ENCODE assay signal across 10 cellular contexts in the genomic region with DNA sequence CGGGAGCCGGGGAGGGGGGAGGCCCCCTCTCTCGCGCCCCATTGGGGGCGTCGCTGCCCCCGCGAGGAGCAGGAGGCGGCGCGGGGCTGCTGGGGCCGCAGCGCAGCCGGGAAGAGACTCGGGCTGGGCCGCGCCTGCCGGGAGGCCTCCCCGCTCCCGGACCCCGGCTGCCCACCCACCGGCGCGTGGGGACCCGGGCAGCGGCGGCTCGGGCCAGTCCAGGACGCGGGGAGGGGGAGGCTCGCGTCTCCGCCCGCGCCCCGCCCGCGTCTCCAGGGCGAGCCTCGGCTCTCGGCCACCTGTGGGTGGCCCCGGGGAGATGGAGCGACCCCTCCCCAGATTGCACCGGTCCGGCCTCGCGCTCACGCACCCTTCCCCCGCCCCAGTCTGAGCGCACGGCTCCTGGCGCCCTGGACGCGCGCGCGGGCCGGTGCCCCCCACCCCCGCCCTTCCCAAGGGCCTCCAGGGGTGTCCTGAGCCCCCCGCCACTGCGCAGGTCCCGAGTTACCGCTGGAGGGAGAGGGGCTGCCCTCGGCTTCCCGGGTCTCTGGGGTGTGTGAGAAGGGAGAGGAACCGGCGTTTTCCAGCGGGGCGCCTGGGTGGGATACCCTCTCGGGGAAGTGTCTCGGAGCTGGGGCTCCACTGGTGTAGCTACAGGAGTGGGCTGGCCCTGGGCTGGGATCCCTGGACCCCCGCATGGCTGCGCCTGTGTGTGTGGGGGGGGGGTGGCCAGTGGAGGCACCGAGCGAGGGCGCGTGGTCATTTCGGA. TPM values are rescaled to one million over a fixed set of nuclear protein-coding genes. Genes with fewer than 3 reads are reported as not detected.
DNase-seq lines count a peak whose midpoint lies in the region; ATAC-seq and TF ChIP-seq lines count a peak whose summit lies in the region.
"Had no signal": no experiment of that assay in that cellular context is flagged by ENCODE, and none has a peak within 500 bp of the region (broad histone marks: within the 10 kb centered on the region; RNA-seq: fewer than 3 reads in every experiment).

No MANE protein-coding gene starts in this region.

- H3K4me1 ChIP-seq in HUES64 (ENCODE audit: insufficient read depth, low read length) (0 out of 2 replicates have a peak, but pooled peaks cover 4% of the 10 kb centered on the region), left lung (peaks cover 3 to 18% of the 10 kb centered on the region in 2 donors), spleen (peaks cover 2 to 39% (median 19%) of the 10 kb centered on the region in 6 donors)

- H3K36me3 Mint-ChIP-seq in activated T-helper 17 cell treated with anti-CD3 and anti-CD28 coated beads, Interleukin-2, amount 50 U/mL, for 72 hours (ENCODE audit: low read depth) = no peaks in the 10 kb centered on the region

- intact Hi-C loops in left lung (cut with DNase I) = no loop called here
- intact Hi-C loops in spleen (cut with DNase I; ENCODE audit: low total_unique reads) = no loop called here

- no peaks in the 10 kb centered on the region for H3K4me1 Mint-ChIP-seq in activated T-helper 17 cell treated with anti-CD3 and anti-CD28 coated beads, Interleukin-2, amount 50 U/mL, for 72 hours

- peak overlapping the region; percentile 31; the same call in 1 of the 2 replicates for H3K9ac ChIP-seq in HUES64 (ENCODE audit: low read depth, low read length)

- peak overlapping the region; percentile 59 for H3K4me3 ChIP-seq in HUES64 (ENCODE audit: low read length)
- H3K4me3 ChIP-seq in left lung = peak overlapping the region; percentile 40 to 47
- H3K4me3 ChIP-seq in spleen = peak overlapping the region; percentile 25 to 74 (median 46)
- peak overlapping the region in 1 of 2 donors; percentile 51 for H3K4me3 ChIP-seq in foreskin fibroblast (ENCODE audit: low read depth in 1 of 2, low read length in 2 of 2)

- H3K4me3 Mint-ChIP-seq in activated T-helper 17 cell treated with anti-CD3 and anti-CD28 coated beads, Interleukin-2, amount 50 U/mL, for 72 hours = no peak overlapping the region

- H3K27ac ChIP-seq in HUES64 (ENCODE audit: low read depth, low read length) (no peak overlapping the region), cingulate gyrus (ENCODE audit: low read depth, low read length) (peak overlapping the region; percentile 79), left lung (peak overlapping the region; percentile 63 to 67), spleen (peak overlapping the region in 7 of 8 donors; percentile 53 to 83 (median 72))

- ATAC-seq in left lung (peak; percentile 4), HG02588 (IDR thresholded peaks at IDR 0.05; ENCODE audit: unreplicated experiment) (no peak)
- ATAC-seq in activated T-helper 17 cell treated with anti-CD3 and anti-CD28 coated beads, Interleukin-2, amount 50 U/mL, for 72 hours (replicated peaks) = no peak

- peaks cover 8% of the 10 kb centered on the region; the same call in 1 of the 2 replicates for H3K27me3 ChIP-seq in HUES64 (ENCODE audit: insufficient read depth, low read length)
- H3K27me3 ChIP-seq in left lung = peaks cover 7 to 29% of the 10 kb centered on the region in 2 donors
- H3K27me3 ChIP-seq in spleen (replicated peaks in 1 of 7) = peaks cover 0 to 54% (median 21%) of the 10 kb centered on the region in 7 donors

- TF ChIP-seq CTCF in left lung (IDR thresholded peaks at IDR 0.05) = no peak
- no peak for TF ChIP-seq CTCF in spleen (IDR thresholded peaks at IDR 0.05 in 8 of 11, conservative IDR thresholded peaks at IDR 0.05 in 3 of 11)
- TF ChIP-seq CTCF in foreskin fibroblast (IDR thresholded peaks at IDR 0.05; ENCODE audit: low read depth, low read length) = no peak

- 7% methylated on average over 78 of the region's 78 CpGs for WGBS in HUES64
- WGBS in spleen, 5 donors = 5 to 28% (median 9%) methylated on average over 12 to 78 of the region's 78 CpGs

- peaks cover 5% of the 10 kb centered on the region for H3K27me3 Mint-ChIP-seq in activated T-helper 17 cell treated with anti-CD3 and anti-CD28 coated beads, Interleukin-2, amount 50 U/mL, for 72 hours

- no peaks in the 10 kb centered on the region for H3K36me3 ChIP-seq in HUES64 (ENCODE audit: insufficient read depth, low read length)
- H3K36me3 ChIP-seq in left lung = no peaks in the 10 kb centered on the region
- H3K36me3 ChIP-seq in spleen = no peaks in the 10 kb centered on the region

- TF ChIP-seq POLR2A in spleen (IDR thresholded peaks at IDR 0.05) = no peak

- DNase-seq in left lung (no peak), spleen (no peak), SIG-M5 treated with dmso at 0.1 percent for 504 hours (lab: John Stamatoyannopoulos, UW; ENCODE audit: unreplicated experiment) (no peak), foreskin fibroblast (no peak)

- no peaks in the 10 kb centered on the region for H3K9me3 Mint-ChIP-seq in activated T-helper 17 cell treated with anti-CD3 and anti-CD28 coated beads, Interleukin-2, amount 50 U/mL, for 72 hours

- H3K27ac Mint-ChIP-seq in activated T-helper 17 cell treated with anti-CD3 and anti-CD28 coated beads, Interleukin-2, amount 50 U/mL, for 72 hours = no peak overlapping the region

- H3K9me3 ChIP-seq in HUES64 (ENCODE audit: insufficient read depth, low read depth, low read length) (no peaks in the 10 kb centered on the region), left lung (no peaks in the 10 kb centered on the region), spleen (peaks cover 0 to 8% (median 0%) of the 10 kb centered on the region in 8 donors)

RNA-seq across cellular contexts. Expression of a gene that starts 0.6 kb away (rescaled TPM):
- polyA plus RNA-seq in HUES64 (2013, experiment 1 of 2) = 11.1 TPM
- 19.3 TPM for polyA plus RNA-seq in HUES64 (2013, experiment 2 of 2)
- 10 to 100 TPM; 30.2 to 33.0 TPM for total RNA-seq in left lung
- total RNA-seq in spleen = 10 to 100 TPM; 19.9 to 80.1 (median 30.0) TPM
- 10 to 100 TPM in 1 of 3 donors, 1 to 10 TPM in 2; 6.0 to 24.1 (median 7.0) TPM for polyA plus RNA-seq in spleen
- total RNA-seq in activated T-helper 17 cell treated with anti-CD3 and anti-CD28 coated beads, Interleukin-2, amount 50 U/mL, for 72 hours = under 1 TPM in 1 of 2 donors, not detected in 1; 0.26 TPM

RNA-seq across cellular contexts. Expression of a gene that starts 14.1 kb away (rescaled TPM):
- polyA plus RNA-seq in HUES64 (2013, experiment 1 of 2) = not detected
- not detected for polyA plus RNA-seq in HUES64 (2013, experiment 2 of 2)
- total RNA-seq in left lung (not detected), spleen (1 to 10 TPM in 2 of 7 donors, under 1 TPM in 3, not detected in 2; 0.46 to 2.5 (median 0.60) TPM)
- under 1 TPM; 0.24 to 0.70 (median 0.27) TPM for polyA plus RNA-seq in spleen
- not detected for total RNA-seq in activated T-helper 17 cell treated with anti-CD3 and anti-CD28 coated beads, Interleukin-2, amount 50 U/mL, for 72 hours
- total RNA-seq: cerebellum, Daoy had no signal

RNA-seq across cellular contexts. Expression of a gene that starts 33.2 kb away (rescaled TPM):
- 5.0 TPM for polyA plus RNA-seq in HUES64 (2013, experiment 1 of 2)
- 5.1 TPM for polyA plus RNA-seq in HUES64 (2013, experiment 2 of 2)
- total RNA-seq in left lung (100 to 1,000 TPM in 1 of 2 donors, 10 to 100 TPM in 1; 94.8 to 145 TPM), spleen (10 to 100 TPM; 11.5 to 43.4 (median 16.6) TPM)
- 10 to 100 TPM in 2 of 3 donors, 1 to 10 TPM in 1; 5.6 to 31.2 (median 10.9) TPM for polyA plus RNA-seq in spleen
- total RNA-seq in activated T-helper 17 cell treated with anti-CD3 and anti-CD28 coated beads, Interleukin-2, amount 50 U/mL, for 72 hours = 1 to 10 TPM; 7.0 to 9.1 TPM

RNA-seq across cellular contexts. Expression of a gene that starts 41.5 kb away (rescaled TPM):
- polyA plus RNA-seq in HUES64 (2013, experiment 1 of 2) = 0.55 TPM
- 0.32 TPM for polyA plus RNA-seq in HUES64 (2013, experiment 2 of 2)
- 10 to 100 TPM; 19.2 to 44.0 TPM for total RNA-seq in left lung
- not detected for total RNA-seq in spleen
- under 1 TPM in 1 of 3 donors, not detected in 2; 0.13 TPM for polyA plus RNA-seq in spleen
- total RNA-seq in activated T-helper 17 cell treated with anti-CD3 and anti-CD28 coated beads, Interleukin-2, amount 50 U/mL, for 72 hours = under 1 TPM; 0.45 to 0.50 TPM

RNA-seq across cellular contexts. Expression of a gene that starts 46.4 kb away (rescaled TPM):
- 56.4 TPM for polyA plus RNA-seq in HUES64 (2013, experiment 1 of 2)
- polyA plus RNA-seq in HUES64 (2013, experiment 2 of 2) = 56.4 TPM
- 10 to 100 TPM; 24.3 to 34.0 TPM for total RNA-seq in left lung
- 10 to 100 TPM; 49.2 to 95.1 (median 57.7) TPM for total RNA-seq in spleen
- polyA plus RNA-seq in spleen = 10 to 100 TPM; 38.1 to 55.3 (median 45.0) TPM
- 100 to 1,000 TPM in 1 of 2 donors, 10 to 100 TPM in 1; 74.0 to 103 TPM for total RNA-seq in activated T-helper 17 cell treated with anti-CD3 and anti-CD28 coated beads, Interleukin-2, amount 50 U/mL, for 72 hours

Comparison
In these comparisons a context has a peak if more than half of its experiments do, and no peak if none do; other contexts are left out.
1. RNA of a gene that starts 0.6 kb away (total RNA-seq): 30.2 to 33.0 TPM in left lung and 19.9 to 80.1 TPM in spleen; 0.26 TPM in activated T-helper 17 cell treated with anti-CD3 and anti-CD28 coated beads, Interleukin-2, amount 50 U/mL, for 72 hours; every median in the first group is over 10 times any median in the second.